ENCODE assay signal across 19 cellular contexts in genomic region chr17:57776366-57776765, GRCh38. TPM values are rescaled to one million over a fixed set of nuclear protein-coding genes. Genes with fewer than 3 reads are reported as not detected.
A peak's percentile ranks its signal among the peaks of the same experiment; 100 is the strongest.
DNase-seq lines count a peak whose midpoint lies in the region; ATAC-seq and TF ChIP-seq lines count a peak whose summit lies in the region.
"Had no signal": no experiment of that assay in that cellular context is flagged by ENCODE, and none has a peak within 500 bp of the region (broad histone marks: within the 10 kb centered on the region; RNA-seq: fewer than 3 reads in every experiment).

No MANE protein-coding gene starts in this region.

- WGBS in smooth muscle cell (ENCODE audit: low lambda C conversion rate) = 94% methylated on average over 12 of the region's 12 CpGs

- no peaks in the 10 kb centered on the region for H3F3A ChIP-seq in smooth muscle cell (ENCODE audit: low read depth)

- H3K4me2 ChIP-seq in parathyroid adenoma (ENCODE audit: low read length) (peak overlapping the region; percentile 39), smooth muscle cell (no peak overlapping the region)

- H3K36me3 ChIP-seq in WERI-Rb-1 (no peaks in the 10 kb centered on the region), parathyroid adenoma (ENCODE audit: control insufficient read depth, insufficient read depth, low read length) (no peaks in the 10 kb centered on the region), smooth muscle cell (ENCODE audit: low read depth) (no peaks in the 10 kb centered on the region)

- H4K20me1 ChIP-seq in smooth muscle cell (ENCODE audit: low read depth) = no peaks in the 10 kb centered on the region

- no peaks in the 10 kb centered on the region for H3K9me3 ChIP-seq in WERI-Rb-1 (ENCODE audit: severe bottlenecking)
- no peaks in the 10 kb centered on the region for H3K9me3 ChIP-seq in parathyroid adenoma (ENCODE audit: control insufficient read depth, low read length)
- H3K9me3 ChIP-seq in smooth muscle cell (replicated peaks; ENCODE audit: low read depth) = no peaks in the 10 kb centered on the region
- H3K9me3 ChIP-seq: Caco-2 had no signal

- H3K27ac ChIP-seq in WERI-Rb-1 = peak overlapping the region; percentile 81
- peak overlapping the region; percentile 64 for H3K27ac ChIP-seq in parathyroid adenoma
- H3K27ac ChIP-seq in smooth muscle cell (ENCODE audit: low read depth) = no peak overlapping the region
- H3K27ac ChIP-seq: GM23248 had no signal

- H3K79me2 ChIP-seq in parathyroid adenoma (no peaks in the 10 kb centered on the region), smooth muscle cell (ENCODE audit: low read depth) (no peaks in the 10 kb centered on the region)

- H3K4me1 ChIP-seq in parathyroid adenoma (peaks cover 20% of the 10 kb centered on the region), smooth muscle cell (ENCODE audit: low read depth) (no peaks in the 10 kb centered on the region)
- H3K4me1 ChIP-seq: Caco-2 had no signal

- H2AFZ ChIP-seq in parathyroid adenoma = peak overlapping the region; percentile 67
- no peak overlapping the region for H2AFZ ChIP-seq in smooth muscle cell (ENCODE audit: low read depth)
- H2AFZ ChIP-seq: GM23248 had no signal

- H3K9ac ChIP-seq in parathyroid adenoma (no peak overlapping the region), smooth muscle cell (ENCODE audit: low read depth) (no peak overlapping the region)
- H3K9ac ChIP-seq: GM23248 had no signal

- H3K27me3 ChIP-seq in WERI-Rb-1 (ENCODE audit: insufficient read depth, low read depth, severe bottlenecking) (no peaks in the 10 kb centered on the region), parathyroid adenoma (ENCODE audit: control insufficient read depth, insufficient read depth, low read length) (no peaks in the 10 kb centered on the region), smooth muscle cell (ENCODE audit: low read depth) (no peaks in the 10 kb centered on the region)

- no peak overlapping the region for H3K4me3 ChIP-seq in WERI-Rb-1 (ENCODE audit: low read depth, low read length)
- no peak overlapping the region for H3K4me3 ChIP-seq in parathyroid adenoma (ENCODE audit: low read depth, low read length)
- no peak overlapping the region for H3K4me3 ChIP-seq in smooth muscle cell
- H3K4me3 ChIP-seq: GM23248 had no signal

- no peak for ATAC-seq in GM19395 (IDR thresholded peaks at IDR 0.05; ENCODE audit: unreplicated experiment)
- no peak for ATAC-seq in GM18907 (IDR thresholded peaks at IDR 0.05; ENCODE audit: unreplicated experiment)
- ATAC-seq: CD8-positive, alpha-beta T cell had no signal

- TF ChIP-seq CTCF in WERI-Rb-1 (IDR thresholded peaks at IDR 0.05; ENCODE audit: low read depth, low read length) (no peak), parathyroid adenoma (IDR thresholded peaks at IDR 0.05) (no peak), smooth muscle cell (IDR thresholded peaks at IDR 0.05; ENCODE audit: borderline replicate concordance, insufficient read depth, poor library complexity, severe bottlenecking) (no peak)

- DNase-seq in NCI-H524 treated with DMSO at 0.1 percent for 48 hours (lab: John Stamatoyannopoulos, UW) (peak; percentile 56), WERI-Rb-1 (peak; percentile 94), smooth muscle cell (lab: John Stamatoyannopoulos, UW; ENCODE audit: unreplicated experiment) (no peak)
- DNase-seq: C1 segment of cervical spinal cord; Caco-2; CD4-positive, CD25-positive, alpha-beta regulatory T cell; CD8-positive, alpha-beta T cell; DMS153; DND-41; GM23248; H7; HCEC 1CT had no signal

RNA-seq across cellular contexts. Expression of gene CCDC182, which starts 31.3 kb away (rescaled TPM):
- total RNA-seq in smooth muscle cell = not detected in 2 replicates
- not detected in 2 replicates for polyA plus RNA-seq in smooth muscle cell
- total RNA-seq: A172; A673; Caco-2; CD4-positive, CD25-positive, alpha-beta regulatory T cell; CD8-positive, alpha-beta T cell; GM23248; H1; H7 had no signal
- polyA plus RNA-seq: BJ; CD4-positive, CD25-positive, alpha-beta regulatory T cell; GM23248; H1 had no signal
